In the genomic region with DNA sequence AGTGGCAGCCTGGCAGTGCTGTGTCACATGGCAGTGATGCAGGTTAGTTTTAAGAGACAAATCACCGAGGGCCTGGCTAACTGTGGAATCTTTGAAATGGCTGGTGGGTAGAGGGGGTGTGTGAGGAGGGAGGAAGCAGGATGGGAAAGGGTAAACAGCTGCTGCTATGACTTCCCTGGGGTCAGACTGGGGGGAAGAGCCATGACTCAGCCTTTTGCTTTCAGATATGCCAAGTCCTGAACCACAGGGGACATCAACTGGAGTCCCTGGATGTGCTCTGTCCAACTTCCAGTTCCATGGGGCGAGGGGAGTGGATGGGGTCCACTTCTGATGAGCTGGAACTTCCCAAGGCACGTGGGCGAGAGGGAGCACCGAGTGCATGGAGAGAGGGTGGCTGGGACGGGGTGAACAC, we compare ENCODE assay signal across 1 cellular context.
TF ChIP-seq lines count a peak whose summit lies in the region.

No MANE protein-coding gene starts in this region.

TF ChIP-seq in HepG2, 621 proteins besides CTCF, POLR2A, EP300 and RAD21 (continued from another document):
- TF ChIP-seq, protein P1, sequence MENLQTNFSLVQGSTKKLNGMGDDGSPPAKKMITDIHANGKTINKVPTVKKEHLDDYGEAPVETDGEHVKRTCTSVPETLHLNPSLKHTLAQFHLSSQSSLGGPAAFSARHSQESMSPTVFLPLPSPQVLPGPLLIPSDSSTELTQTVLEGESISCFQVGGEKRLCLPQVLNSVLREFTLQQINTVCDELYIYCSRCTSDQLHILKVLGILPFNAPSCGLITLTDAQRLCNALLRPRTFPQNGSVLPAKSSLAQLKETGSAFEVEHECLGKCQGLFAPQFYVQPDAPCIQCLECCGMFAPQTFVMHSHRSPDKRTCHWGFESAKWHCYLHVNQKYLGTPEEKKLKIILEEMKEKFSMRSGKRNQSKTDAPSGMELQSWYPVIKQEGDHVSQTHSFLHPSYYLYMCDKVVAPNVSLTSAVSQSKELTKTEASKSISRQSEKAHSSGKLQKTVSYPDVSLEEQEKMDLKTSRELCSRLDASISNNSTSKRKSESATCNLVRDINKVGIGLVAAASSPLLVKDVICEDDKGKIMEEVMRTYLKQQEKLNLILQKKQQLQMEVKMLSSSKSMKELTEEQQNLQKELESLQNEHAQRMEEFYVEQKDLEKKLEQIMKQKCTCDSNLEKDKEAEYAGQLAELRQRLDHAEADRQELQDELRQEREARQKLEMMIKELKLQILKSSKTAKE (CRISPR knock-in tag; IDR thresholded peaks at IDR 0.05; ENCODE audit: borderline replicate concordance), result no peak
- TF ChIP-seq ZBTB8A (CRISPR knock-in tag; IDR thresholded peaks at IDR 0.05; ENCODE audit: borderline replicate concordance, low read depth) (no peak), PITX1 (CRISPR knock-in tag; IDR thresholded peaks at IDR 0.05) (no peak), NFE2L2 (IDR thresholded peaks at IDR 0.05; ENCODE audit: low read length) (peak; percentile 79), ZNF263 (CRISPR knock-in tag; IDR thresholded peaks at IDR 0.05) (0 out of 2 replicates have a peak, but pooled peaks have one; percentile 20)
